In genomic region chr10:117216028-117216427, GRCh38 we compare ENCODE assay signal across 11 cellular contexts. TPM values are rescaled to one million over a fixed set of nuclear protein-coding genes. Genes with fewer than 3 reads are reported as not detected.
DNase-seq lines count a peak whose midpoint lies in the region; ATAC-seq lines count a peak whose summit lies in the region.
"Had no signal": no experiment of that assay in that cellular context is flagged by ENCODE, and none has a peak within 500 bp of the region (broad histone marks: within the 10 kb centered on the region; RNA-seq: fewer than 3 reads in every experiment).

No MANE protein-coding gene starts in this region.

- no peaks in the 10 kb centered on the region for H3K9me3 ChIP-seq in T-helper 17 cell (ENCODE audit: control insufficient read depth, low read length, poor library complexity, severe bottlenecking)
- peaks cover 8% of the 10 kb centered on the region for H3K9me3 ChIP-seq in iPS-18c (ENCODE audit: control insufficient read depth, insufficient read depth, low read length)
- H3K9me3 ChIP-seq: SJSA1 had no signal

- peak overlapping the region; percentile 46 for H3K4me3 Mint-ChIP-seq in activated naive CD4-positive, alpha-beta T cell treated with anti-CD3 and anti-CD28 coated beads, Interleukin-2, amount 50 U/mL, for 24 hours
- H3K4me3 Mint-ChIP-seq in T-helper 17 cell: peak overlapping the region; percentile 82
- peak overlapping the region; percentile 37 to 83 for H3K4me3 Mint-ChIP-seq in stimulated activated naive B cell treated with anti-CD40 and anti-IgM and Interleukin-4, amounts not matched to agents 10 μg/mL and 1 μg/mL and 100 μg/mL, for 72 hours

- 0 out of 2 replicates have a peak overlapping the region, but pooled peaks have one; percentile 71 for H3K4me3 ChIP-seq in iPS-18c (ENCODE audit: insufficient read depth, low read depth, low read length)

- H3K9me3 Mint-ChIP-seq in activated naive CD4-positive, alpha-beta T cell treated with anti-CD3 and anti-CD28 coated beads, Interleukin-2, amount 50 U/mL, for 24 hours: no peaks in the 10 kb centered on the region
- peaks cover 11 to 12% of the 10 kb centered on the region in 2 donors for H3K9me3 Mint-ChIP-seq in stimulated activated naive B cell treated with anti-CD40 and anti-IgM and Interleukin-4, amounts not matched to agents 10 μg/mL and 1 μg/mL and 100 μg/mL, for 72 hours

- ATAC-seq in T-helper 17 cell: no peak
- no peak for ATAC-seq in stimulated activated naive B cell treated with anti-CD40 and anti-IgM and Interleukin-4, amounts not matched to agents 10 μg/mL and 1 μg/mL and 100 μg/mL, for 72 hours (replicated peaks)

- H3K36me3 Mint-ChIP-seq in activated naive CD4-positive, alpha-beta T cell treated with anti-CD3 and anti-CD28 coated beads, Interleukin-2, amount 50 U/mL, for 24 hours: no peaks in the 10 kb centered on the region
- H3K36me3 Mint-ChIP-seq in T-helper 17 cell (ENCODE audit: low read depth): no peaks in the 10 kb centered on the region
- H3K36me3 Mint-ChIP-seq in stimulated activated naive B cell treated with anti-CD40 and anti-IgM and Interleukin-4, amounts not matched to agents 10 μg/mL and 1 μg/mL and 100 μg/mL, for 72 hours: peaks cover 0 to 3% of the 10 kb centered on the region in 2 donors
- H3K36me3 Mint-ChIP-seq: stimulated activated memory B cell treated with anti-CD40 and anti-IgM and Interleukin-4, amounts not matched to agents 10 μg/mL and 1 μg/mL and 100 μg/mL, for 72 hours had no signal

- H3K4me1 Mint-ChIP-seq in activated naive CD4-positive, alpha-beta T cell treated with anti-CD3 and anti-CD28 coated beads, Interleukin-2, amount 50 U/mL, for 24 hours: no peaks in the 10 kb centered on the region
- H3K4me1 Mint-ChIP-seq in T-helper 17 cell: no peaks in the 10 kb centered on the region
- H3K4me1 Mint-ChIP-seq in stimulated activated naive B cell treated with anti-CD40 and anti-IgM and Interleukin-4, amounts not matched to agents 10 μg/mL and 1 μg/mL and 100 μg/mL, for 72 hours: peaks cover 5 to 18% of the 10 kb centered on the region in 2 donors

- peaks cover 28% of the 10 kb centered on the region for H3K27me3 Mint-ChIP-seq in activated naive CD4-positive, alpha-beta T cell treated with anti-CD3 and anti-CD28 coated beads, Interleukin-2, amount 50 U/mL, for 24 hours
- H3K27me3 Mint-ChIP-seq in T-helper 17 cell: peaks cover 51% of the 10 kb centered on the region
- H3K27me3 Mint-ChIP-seq in stimulated activated naive B cell treated with anti-CD40 and anti-IgM and Interleukin-4, amounts not matched to agents 10 μg/mL and 1 μg/mL and 100 μg/mL, for 72 hours: peaks cover 52 to 71% of the 10 kb centered on the region in 2 donors

- DNase-seq in activated naive CD4-positive, alpha-beta T cell (lab: John Stamatoyannopoulos, UW): no peak
- no peak for DNase-seq in T-helper 17 cell
- no peak for DNase-seq in stimulated activated naive B cell treated with anti-CD40 and anti-IgM and Interleukin-4, amounts not matched to agents 10 μg/mL and 1 μg/mL and 100 μg/mL, for 72 hours
- no peak for DNase-seq in midbrain (lab: John Stamatoyannopoulos, UW)
- DNase-seq in 8988T: no peak
- no peak for DNase-seq in GM19238 (ENCODE audit: insufficient read length, low spot score)
- DNase-seq: NCI-H446 treated with DMSO at 0.1 percent for 48 hours had no signal

- no peak overlapping the region for H3K27ac Mint-ChIP-seq in activated naive CD4-positive, alpha-beta T cell treated with anti-CD3 and anti-CD28 coated beads, Interleukin-2, amount 50 U/mL, for 24 hours
- H3K27ac Mint-ChIP-seq in T-helper 17 cell: peak overlapping the region; percentile 67
- peak overlapping the region; percentile 63 for H3K27ac Mint-ChIP-seq in stimulated activated naive B cell treated with anti-CD40 and anti-IgM and Interleukin-4, amounts not matched to agents 10 μg/mL and 1 μg/mL and 100 μg/mL, for 72 hours
- H3K27ac Mint-ChIP-seq: stimulated activated memory B cell treated with anti-CD40 and anti-IgM and Interleukin-4, amounts not matched to agents 10 μg/mL and 1 μg/mL and 100 μg/mL, for 72 hours had no signal

RNA-seq across cellular contexts. Expression of gene KCNK18, which starts 18.7 kb away (rescaled TPM):
- total RNA-seq in T-helper 17 cell: not detected
- total RNA-seq: SJSA1 had no signal

RNA-seq across cellular contexts. Expression of gene SLC18A2, which starts 24.9 kb away (rescaled TPM):
- 1 to 10 TPM in 1 of 2 donors, under 1 TPM in 1; 0.20 to 1.9 TPM for total RNA-seq in T-helper 17 cell
- total RNA-seq: SJSA1 had no signal
